In genomic region chr11:74926304-74927030, GRCh38 we compare ENCODE assay signal across 14 cellular contexts. TPM values are rescaled to one million over a fixed set of nuclear protein-coding genes. Genes with fewer than 3 reads are reported as not detected.
DNase-seq lines count a peak whose midpoint lies in the region; ATAC-seq and TF ChIP-seq lines count a peak whose summit lies in the region.
"Had no signal": no experiment of that assay in that cellular context is flagged by ENCODE, and none has a peak within 500 bp of the region (broad histone marks: within the 10 kb centered on the region; RNA-seq: fewer than 3 reads in every experiment).

No MANE protein-coding gene starts in this region.

- TF ChIP-seq POLR2A in erythroblast (IDR thresholded peaks at IDR 0.05; ENCODE audit: low read length), result no peak

- ATAC-seq in activated CD8-positive, alpha-beta memory T cell treated with anti-CD3 and anti-CD28 coated beads, Interleukin-2, amount 10 ng/mL, durations not matched to agents 7 days and 5 days, result peak; percentile 85
- peak; percentile 85 for ATAC-seq in activated naive CD8-positive, alpha-beta T cell treated with anti-CD3 and anti-CD28 coated beads, Interleukin-2, amount 10 ng/mL, durations not matched to agents 7 days and 5 days (ENCODE audit: low read depth)
- ATAC-seq in HG03196 (IDR thresholded peaks at IDR 0.05; ENCODE audit: unreplicated experiment), result no peak
- ATAC-seq: heart left ventricle had no signal

- CTCF ChIA-PET in activated CD8-positive, alpha-beta memory T cell treated with anti-CD3 and anti-CD28 coated beads, Interleukin-2, amount 10 ng/mL, durations not matched to agents 7 days and 5 days (lab: Charles Lee), result interaction anchor here (1.0 to 10.4 kb wide), 9 partner anchors 56 to 322 kb away, joined by 3 to 125 read pairs (median 12); partner anchors contain the start of gene TPBGL

- H3K9me3 ChIP-seq in skeletal muscle satellite cell (replicated peaks; ENCODE audit: low read length), result no peaks in the 10 kb centered on the region
- H3K9me3 ChIP-seq: heart left ventricle, left ventricle myocardium inferior, neutrophil had no signal

- peak overlapping the region; percentile 69 for H3K27ac Mint-ChIP-seq in activated CD8-positive, alpha-beta memory T cell treated with anti-CD3 and anti-CD28 coated beads, Interleukin-2, amount 10 ng/mL, durations not matched to agents 7 days and 5 days
- H3K27ac Mint-ChIP-seq in activated naive CD8-positive, alpha-beta T cell treated with anti-CD3 and anti-CD28 coated beads, Interleukin-2, amount 10 ng/mL, durations not matched to agents 7 days and 5 days, result peak overlapping the region; percentile 71
- H3K27ac Mint-ChIP-seq: endodermal cell had no signal

- H3K9ac ChIP-seq in skeletal muscle satellite cell (ENCODE audit: low read depth, low read length), result no peak overlapping the region

- no peak overlapping the region for H3K4me3 Mint-ChIP-seq in activated CD8-positive, alpha-beta memory T cell treated with anti-CD3 and anti-CD28 coated beads, Interleukin-2, amount 10 ng/mL, durations not matched to agents 7 days and 5 days
- peak overlapping the region; percentile 60 for H3K4me3 Mint-ChIP-seq in activated naive CD8-positive, alpha-beta T cell treated with anti-CD3 and anti-CD28 coated beads, Interleukin-2, amount 10 ng/mL, durations not matched to agents 7 days and 5 days
- H3K4me3 Mint-ChIP-seq: endodermal cell had no signal

- peak; percentile 89 for DNase-seq in activated CD8-positive, alpha-beta memory T cell treated with anti-CD3 and anti-CD28 coated beads, Interleukin-2, amount 10 ng/mL, durations not matched to agents 7 days and 5 days
- DNase-seq in activated CD8-positive, alpha-beta memory T cell treated with anti-CD3 and anti-CD28 coated beads, Interleukin-2, amount 50 U/mL, for 4 hours, result no peak
- DNase-seq in MV-4-11 (lab: John Stamatoyannopoulos, UW) (peak; percentile 29), NCI-H1436 (lab: John Stamatoyannopoulos, UW) (no peak), erythroblast (lab: John Stamatoyannopoulos, UW) (no peak)
- peak; percentile 51 for DNase-seq in activated naive CD8-positive, alpha-beta T cell treated with anti-CD3 and anti-CD28 coated beads, Interleukin-2, amount 10 ng/mL, durations not matched to agents 7 days and 5 days
- DNase-seq: DMS79 treated with DMSO at 0.1 percent for 48 hours, endodermal cell, heart left ventricle, left ventricle myocardium inferior, NCI-H2171 had no signal

- peaks cover 32% of the 10 kb centered on the region for H3K36me3 Mint-ChIP-seq in activated CD8-positive, alpha-beta memory T cell treated with anti-CD3 and anti-CD28 coated beads, Interleukin-2, amount 10 ng/mL, durations not matched to agents 7 days and 5 days
- H3K36me3 Mint-ChIP-seq in activated naive CD8-positive, alpha-beta T cell treated with anti-CD3 and anti-CD28 coated beads, Interleukin-2, amount 10 ng/mL, durations not matched to agents 7 days and 5 days, result peaks cover 19% of the 10 kb centered on the region

- H3K4me2 ChIP-seq in skeletal muscle satellite cell (ENCODE audit: low read length), result peak overlapping the region; percentile 49

- peaks cover 37% of the 10 kb centered on the region for H3K4me1 Mint-ChIP-seq in activated CD8-positive, alpha-beta memory T cell treated with anti-CD3 and anti-CD28 coated beads, Interleukin-2, amount 10 ng/mL, durations not matched to agents 7 days and 5 days
- H3K4me1 Mint-ChIP-seq in activated naive CD8-positive, alpha-beta T cell treated with anti-CD3 and anti-CD28 coated beads, Interleukin-2, amount 10 ng/mL, durations not matched to agents 7 days and 5 days, result peaks cover 18% of the 10 kb centered on the region
- H3K4me1 Mint-ChIP-seq: endodermal cell had no signal

- H3K4me3 ChIP-seq in skeletal muscle satellite cell (ENCODE audit: low read length), result no peak overlapping the region
- H3K4me3 ChIP-seq: heart left ventricle, left ventricle myocardium inferior had no signal

- POLR2A ChIA-PET in activated naive CD8-positive, alpha-beta T cell treated with anti-CD3 and anti-CD28 coated beads, Interleukin-2, amount 10 ng/mL, durations not matched to agents 7 days and 5 days (lab: Charles Lee), result interaction anchor here (0.7 to 1.8 kb wide), 3 partner anchors 22 to 177 kb away, joined by 3 to 9 read pairs (median 3); partner anchors contain the start of genes SPCS2 and XRRA1

- H3K4me1 ChIP-seq in skeletal muscle satellite cell (ENCODE audit: control insufficient read depth, insufficient read depth, low read length), result peaks cover 24% of the 10 kb centered on the region
- H3K4me1 ChIP-seq: heart left ventricle, left ventricle myocardium inferior had no signal

- no peaks in the 10 kb centered on the region for H3K27me3 ChIP-seq in skeletal muscle satellite cell (ENCODE audit: control insufficient read depth, insufficient read depth, low read length)
- H3K27me3 ChIP-seq: heart left ventricle, neutrophil had no signal

- peaks cover 3% of the 10 kb centered on the region for H3K36me3 ChIP-seq in skeletal muscle satellite cell (ENCODE audit: insufficient read depth, low read length)
- H3K36me3 ChIP-seq: neutrophil had no signal

- H3K9me3 Mint-ChIP-seq in activated CD8-positive, alpha-beta memory T cell treated with anti-CD3 and anti-CD28 coated beads, Interleukin-2, amount 10 ng/mL, durations not matched to agents 7 days and 5 days (ENCODE audit: low read depth), result no peaks in the 10 kb centered on the region
- H3K9me3 Mint-ChIP-seq in activated naive CD8-positive, alpha-beta T cell treated with anti-CD3 and anti-CD28 coated beads, Interleukin-2, amount 10 ng/mL, durations not matched to agents 7 days and 5 days, result no peaks in the 10 kb centered on the region
- H3K9me3 Mint-ChIP-seq: endodermal cell had no signal

- H3K27me3 Mint-ChIP-seq in activated CD8-positive, alpha-beta memory T cell treated with anti-CD3 and anti-CD28 coated beads, Interleukin-2, amount 10 ng/mL, durations not matched to agents 7 days and 5 days, result no peaks in the 10 kb centered on the region
- no peaks in the 10 kb centered on the region for H3K27me3 Mint-ChIP-seq in activated naive CD8-positive, alpha-beta T cell treated with anti-CD3 and anti-CD28 coated beads, Interleukin-2, amount 10 ng/mL, durations not matched to agents 7 days and 5 days

RNA-seq across cellular contexts. Expression of gene XRRA1, which starts 22.4 kb away (rescaled TPM):
- 10 to 100 TPM; 32.2 to 39.4 TPM for total RNA-seq in activated CD8-positive, alpha-beta memory T cell treated with anti-CD3 and anti-CD28 coated beads, Interleukin-2, amount 10 ng/mL, durations not matched to agents 7 days and 5 days
- 10 to 100 TPM; 36.0 to 42.9 TPM for total RNA-seq in activated naive CD8-positive, alpha-beta T cell treated with anti-CD3 and anti-CD28 coated beads, Interleukin-2, amount 10 ng/mL, durations not matched to agents 7 days and 5 days
- 8.1 and 23.1 TPM in 2 replicates for total RNA-seq in skeletal muscle satellite cell (2012; rRNA removed)

RNA-seq across cellular contexts. Expression of gene SPCS2, which starts 22.6 kb away (rescaled TPM):
- total RNA-seq in activated CD8-positive, alpha-beta memory T cell treated with anti-CD3 and anti-CD28 coated beads, Interleukin-2, amount 10 ng/mL, durations not matched to agents 7 days and 5 days, result 100 to 1,000 TPM; 130 to 156 TPM
- 100 to 1,000 TPM; 112 to 114 TPM for total RNA-seq in activated naive CD8-positive, alpha-beta T cell treated with anti-CD3 and anti-CD28 coated beads, Interleukin-2, amount 10 ng/mL, durations not matched to agents 7 days and 5 days
- 8.6 and 15.3 TPM in 2 replicates for total RNA-seq in skeletal muscle satellite cell (2012; rRNA removed)

Comparison
In these comparisons a context has a peak if more than half of its experiments do, and no peak if none do; other contexts are left out.
1. DNase-seq: peak in activated CD8-positive, alpha-beta memory T cell treated with anti-CD3 and anti-CD28 coated beads, Interleukin-2, amount 10 ng/mL, durations not matched to agents 7 days and 5 days (single experiment), MV-4-11 (single experiment) and activated naive CD8-positive, alpha-beta T cell treated with anti-CD3 and anti-CD28 coated beads, Interleukin-2, amount 10 ng/mL, durations not matched to agents 7 days and 5 days (single experiment); none in activated CD8-positive, alpha-beta memory T cell treated with anti-CD3 and anti-CD28 coated beads, Interleukin-2, amount 50 U/mL, for 4 hours (single experiment), NCI-H1436 (single experiment) and erythroblast (0 of 2).